25 cellular contexts compared by ENCODE assay signal in the genomic region with DNA sequence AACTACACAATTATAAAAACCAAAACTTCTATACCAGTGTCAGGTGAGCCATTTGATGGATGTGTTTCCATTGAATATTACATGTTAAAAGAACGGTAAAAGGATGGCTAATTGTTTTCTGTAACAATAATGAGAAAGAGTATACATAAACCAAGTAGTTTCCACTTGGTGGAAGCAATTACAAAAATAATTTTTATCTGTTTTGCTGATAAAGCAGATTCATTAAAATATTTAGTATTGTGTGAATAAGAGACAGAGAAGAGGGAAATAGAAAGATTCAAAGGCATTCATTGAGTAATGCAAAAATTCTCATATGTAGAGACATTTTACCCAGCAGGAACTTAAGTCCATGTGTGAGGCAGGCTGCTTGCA.
DNase-seq lines count a peak whose midpoint lies in the region; ATAC-seq, FAIRE-seq and TF ChIP-seq lines count a peak whose summit lies in the region.
"Had no signal": no experiment of that assay in that cellular context is flagged by ENCODE, and none has a peak within 500 bp of the region (broad histone marks: within the 10 kb centered on the region; RNA-seq: fewer than 3 reads in every experiment).

No MANE protein-coding gene starts in this region.

- H3K79me2 ChIP-seq in osteoblast (ENCODE audit: insufficient read depth, low read length) (no peaks in the 10 kb centered on the region), Karpas-422 (ENCODE audit: low read length) (no peaks in the 10 kb centered on the region)

- CTCF ChIA-PET in A549 (lab: Yijun Ruan, JAX) (no interaction called here), IMR-90 (lab: Yijun Ruan, JAX) (no interaction called here)
- CTCF ChIA-PET in CD4-positive, alpha-beta memory T cell (lab: Charles Lee; ENCODE audit: partially characterized antibody) = no interaction called here

- no peak overlapping the region for H3K23ac ChIP-seq in IMR-90 (ENCODE audit: low read depth, low read length)

- no TSS peak for BruUV-seq in IMR-90 (replicated peaks; lab: Mats Ljungman, UMichigan)

- intact Hi-C loops in IMR-90 (cut with micrococcal nuclease) = no loop called here
- intact Hi-C loops in right cardiac atrium (cut with DNase I) = no loop called here
- intact Hi-C loops in CD4-positive, alpha-beta memory T cell (cut with micrococcal nuclease) = no loop called here

- no peak overlapping the region for H2BK5ac ChIP-seq in IMR-90 (ENCODE audit: low read depth, low read length, poor library complexity, severe bottlenecking)

- FAIRE-seq in A549 (lab: Jason Lieb, UNC) = no peak

- no peak overlapping the region for H2BK120ac ChIP-seq in IMR-90 (ENCODE audit: low read depth, low read length)

- no peaks in the 10 kb centered on the region for H3K79me1 ChIP-seq in IMR-90 (ENCODE audit: low read depth in 1 of 2, low read length in 2 of 2)

- no peak overlapping the region for H3K27ac Mint-ChIP-seq in CD4-positive, alpha-beta memory T cell
- H3K27ac Mint-ChIP-seq: CD4-positive, CD25-positive, alpha-beta regulatory T cell; dendritic cell treated with granulocyte-macrophage colony-stimulating factor and Interleukin-4, amounts not matched to agents 40 ng/mL and 50 ng/mL, for 4 days; memory B cell; naive thymus-derived CD4-positive, alpha-beta T cell; T-helper 17 cell had no signal

- H3K27me3 Mint-ChIP-seq in CD4-positive, alpha-beta memory T cell = peaks cover 0 to 2% of the 10 kb centered on the region in 2 donors
- H3K27me3 Mint-ChIP-seq: dendritic cell treated with granulocyte-macrophage colony-stimulating factor and Interleukin-4, amounts not matched to agents 40 ng/mL and 50 ng/mL, for 4 days had no signal

- no peak for TF ChIP-seq RAD21 in A549 (conservative IDR thresholded peaks at IDR 0.05 in 1 of 2, IDR thresholded peaks at IDR 0.05 in 1 of 2)
- no peak for TF ChIP-seq RAD21 in IMR-90 (IDR thresholded peaks at IDR 0.05; ENCODE audit: low read length)

- no peak for DNase-seq in A549 (ENCODE audit: low read depth in 1 of 2, low spot score in 1 of 2)
- DNase-seq in IMR-90 = no peak
- no peak for DNase-seq in right cardiac atrium
- DNase-seq in osteoblast (ENCODE audit: insufficient read length, low spot score, missing footprints) = no peak
- DNase-seq in LoVo (ENCODE audit: low spot score) = no peak
- no peak for DNase-seq in Karpas-422
- no peak for DNase-seq in CD4-positive, alpha-beta memory T cell
- no peak for DNase-seq in islet precursor cell
- DNase-seq: activated CD4-positive, alpha-beta T cell treated with anti-CD3 and anti-CD28 coated beads, Interleukin-2, amount 50 U/mL, for 4 hours; activated CD8-positive, alpha-beta memory T cell treated with anti-CD3 and anti-CD28 coated beads, Interleukin-2, amount 50 U/mL, for 48 hours; activated effector memory CD4-positive, alpha-beta T cell treated with Interleukin-2 at 50 U/mL for 16 hours; brain microvascular endothelial cell; CD4-positive, CD25-positive, alpha-beta regulatory T cell; GDM1; Kasumi-1; kidney glomerular epithelial cell; naive thymus-derived CD4-positive, alpha-beta T cell; NCI-H1092; NCI-H2081 treated with DMSO at 0.1 percent for 48 hours; spleen; stimulated activated CD4-positive, alpha-beta T cell treated with anti-CD3 and anti-CD28 coated beads, Interleukin-4, amount 100 ng/mL, for 4 hours; T-helper 17 cell had no signal

- TF ChIP-seq POLR2A in A549 (IDR thresholded peaks at IDR 0.05; ENCODE audit: low read length) = no peak
- TF ChIP-seq POLR2A in IMR-90 (IDR thresholded peaks at IDR 0.05; ENCODE audit: low read depth, low read length) = no peak

- H2AK9ac ChIP-seq in IMR-90 (replicated peaks; ENCODE audit: low read depth, low read length, poor library complexity) = no peak overlapping the region

- H3K27ac ChIP-seq in A549 (no peak overlapping the region), IMR-90 (ENCODE audit: insufficient read depth, low read length) (no peak overlapping the region), right cardiac atrium (ENCODE audit: low read length) (peak overlapping the region; percentile 90), osteoblast (ENCODE audit: low read depth, low read length) (no peak overlapping the region), Karpas-422 (ENCODE audit: low read length) (no peak overlapping the region)
- no peak overlapping the region for H3K27ac ChIP-seq in CD4-positive, alpha-beta memory T cell (ENCODE audit: low read depth, low read length)
- H3K27ac ChIP-seq: brain microvascular endothelial cell, prostate gland had no signal

- H3K4me2 ChIP-seq in A549 = no peak overlapping the region
- H3K4me2 ChIP-seq in IMR-90 (ENCODE audit: low read depth, low read length) = no peak overlapping the region
- no peak overlapping the region for H3K4me2 ChIP-seq in osteoblast (ENCODE audit: insufficient read depth, low read length)
- H3K4me2 ChIP-seq in Karpas-422 (ENCODE audit: low read depth, low read length, poor library complexity, severe bottlenecking) = no peak overlapping the region

- TF ChIP-seq CTCF in A549 (IDR thresholded peaks at IDR 0.05) = no peak
- TF ChIP-seq CTCF in IMR-90 (conservative IDR thresholded peaks at IDR 0.05; ENCODE audit: low read depth, low read length) = no peak
- TF ChIP-seq CTCF in osteoblast (IDR thresholded peaks at IDR 0.05; ENCODE audit: extremely low read depth, low read depth, low read length) = no peak

- H4K91ac ChIP-seq in IMR-90 (ENCODE audit: insufficient read depth, low read depth, low read length) = no peak overlapping the region

- no peak overlapping the region for H3K4ac ChIP-seq in IMR-90 (ENCODE audit: low read depth, low read length)

- no peak overlapping the region for H3K14ac ChIP-seq in IMR-90 (replicated peaks; ENCODE audit: low read depth, low read length)

- no peaks in the 10 kb centered on the region for H3K27me3 ChIP-seq in IMR-90 (ENCODE audit: control insufficient read depth, insufficient read depth, low read length)
- H3K27me3 ChIP-seq in right cardiac atrium (ENCODE audit: control insufficient read depth, insufficient read depth) = no peaks in the 10 kb centered on the region
- H3K27me3 ChIP-seq in osteoblast (ENCODE audit: insufficient read depth, low read length) = no peaks in the 10 kb centered on the region
- no peaks in the 10 kb centered on the region for H3K27me3 ChIP-seq in Karpas-422 (ENCODE audit: low read length)
- H3K27me3 ChIP-seq in CD4-positive, alpha-beta memory T cell (ENCODE audit: insufficient read depth, low read length) = no peaks in the 10 kb centered on the region
- H3K27me3 ChIP-seq: brain microvascular endothelial cell, spleen had no signal

- H3K36me3 ChIP-seq in IMR-90 (ENCODE audit: control insufficient read depth, insufficient read depth, low read length) = no peaks in the 10 kb centered on the region
- no peaks in the 10 kb centered on the region for H3K36me3 ChIP-seq in osteoblast (ENCODE audit: insufficient read depth, low read length)
- no peaks in the 10 kb centered on the region for H3K36me3 ChIP-seq in Karpas-422 (ENCODE audit: insufficient read depth, low read length)
- H3K36me3 ChIP-seq in CD4-positive, alpha-beta memory T cell (ENCODE audit: insufficient read depth, low read length) = no peaks in the 10 kb centered on the region
- H3K36me3 ChIP-seq: brain microvascular endothelial cell, prostate gland, spleen had no signal

- H2AFZ ChIP-seq in IMR-90 (replicated peaks; ENCODE audit: low read length, poor library complexity) = no peak overlapping the region
- H2AFZ ChIP-seq in osteoblast (ENCODE audit: low read length) = peak overlapping the region; percentile 66
- H2AFZ ChIP-seq in Karpas-422 (ENCODE audit: low read length) = no peak overlapping the region

- no peaks in the 10 kb centered on the region for H3K9me1 ChIP-seq in IMR-90 (ENCODE audit: insufficient read depth, low read length)

- H3K4me1 Mint-ChIP-seq in CD4-positive, alpha-beta memory T cell = peaks cover 0 to 5% (median 2%) of the 10 kb centered on the region in 4 donors
- H3K4me1 Mint-ChIP-seq: T-helper 17 cell had no signal

- no peak overlapping the region for H3K4me3 Mint-ChIP-seq in CD4-positive, alpha-beta memory T cell
- H3K4me3 Mint-ChIP-seq: CD4-positive, CD25-positive, alpha-beta regulatory T cell; dendritic cell treated with granulocyte-macrophage colony-stimulating factor and Interleukin-4, amounts not matched to agents 40 ng/mL and 50 ng/mL, for 4 days; memory B cell; naive thymus-derived CD4-positive, alpha-beta T cell; T-helper 17 cell had no signal

- no peak overlapping the region for H4K5ac ChIP-seq in IMR-90 (ENCODE audit: low read depth, low read length)

- no peak overlapping the region for H2BK15ac ChIP-seq in IMR-90 (ENCODE audit: low read depth, low read length)

- no peaks in the 10 kb centered on the region for H3K9me2 ChIP-seq in Karpas-422 (replicated peaks; ENCODE audit: insufficient read depth, low read length)

- no peaks in the 10 kb centered on the region for H3K9me3 ChIP-seq in A549
- H3K9me3 ChIP-seq in IMR-90 (ENCODE audit: control insufficient read depth, insufficient read depth, low read length) = no peaks in the 10 kb centered on the region
- no peaks in the 10 kb centered on the region for H3K9me3 ChIP-seq in right cardiac atrium (ENCODE audit: control insufficient read depth, low read length)
- no peaks in the 10 kb centered on the region for H3K9me3 ChIP-seq in osteoblast (ENCODE audit: low read depth, low read length)
- no peaks in the 10 kb centered on the region for H3K9me3 ChIP-seq in Karpas-422 (ENCODE audit: low read length)
- no peaks in the 10 kb centered on the region for H3K9me3 ChIP-seq in CD4-positive, alpha-beta memory T cell (ENCODE audit: control insufficient read depth in 1 of 2, low read length in 2 of 2)
- H3K9me3 ChIP-seq: prostate gland, spleen had no signal

- H3K9me3 Mint-ChIP-seq in CD4-positive, alpha-beta memory T cell = no peaks in the 10 kb centered on the region
- H3K9me3 Mint-ChIP-seq: dendritic cell treated with granulocyte-macrophage colony-stimulating factor and Interleukin-4, amounts not matched to agents 40 ng/mL and 50 ng/mL, for 4 days; memory B cell had no signal

- no peak overlapping the region for H4K8ac ChIP-seq in IMR-90 (ENCODE audit: low read depth in 2 of 2, low read length in 2 of 2)

- POLR2A ChIA-PET in A549 (lab: Yijun Ruan, JAX) = no interaction called here
- POLR2A ChIA-PET in IMR-90 (lab: Charles Lee; ENCODE audit: unreplicated experiment) = no interaction called here
- POLR2A ChIA-PET in CD4-positive, alpha-beta memory T cell (lab: Charles Lee; ENCODE audit: partially characterized antibody) = no interaction called here

- H3K36me3 Mint-ChIP-seq in CD4-positive, alpha-beta memory T cell = no peaks in the 10 kb centered on the region
- H3K36me3 Mint-ChIP-seq: CD4-positive, CD25-positive, alpha-beta regulatory T cell; naive thymus-derived CD4-positive, alpha-beta T cell had no signal

- in situ Hi-C loops in IMR-90 (cut with MboI; ENCODE audit: low sequenced_read_pairs) = no loop called here

- no peak overlapping the region for H2AK5ac ChIP-seq in IMR-90 (ENCODE audit: low read depth, low read length)

- dilution Hi-C loops in IMR-90 (cut with HindIII; ENCODE audit: low sequenced_read_pairs, unreplicated experiment) = no loop called here

- WGBS in A549 (ENCODE audit: missing lambda C conversion rate) = 100% methylated on average over 1 of the region's 1 CpG
- WGBS in IMR-90 (ENCODE audit: extremely low coverage in 2 of 2, insufficient read length in 1 of 2), 2 experiments = no CpG with 5 or more reads among the region's 1 CpG
- 70% methylated on average over 1 of the region's 1 CpG for WGBS in right cardiac atrium

- TF ChIP-seq EP300 in A549 (IDR thresholded peaks at IDR 0.05) = no peak

- no peak overlapping the region for H2BK20ac ChIP-seq in IMR-90 (ENCODE audit: low read depth, low read length)

- H3K9ac ChIP-seq in IMR-90 (ENCODE audit: low read depth, low read length) (no peak overlapping the region), Karpas-422 (ENCODE audit: low read length) (no peak overlapping the region)

- H4K20me1 ChIP-seq in IMR-90 (ENCODE audit: insufficient read depth, low read length) (no peaks in the 10 kb centered on the region), osteoblast (ENCODE audit: insufficient read depth, low read length) (no peaks in the 10 kb centered on the region), Karpas-422 (ENCODE audit: insufficient read depth, low read depth, low read length) (no peaks in the 10 kb centered on the region)

- no peak overlapping the region for H3K18ac ChIP-seq in IMR-90 (ENCODE audit: low read depth, low read length)

- no peak overlapping the region for H3K56ac ChIP-seq in IMR-90 (ENCODE audit: extremely low read depth, insufficient read depth, low read length)

- ATAC-seq in A549 = no peak
- no peak for ATAC-seq in IMR-90 (ENCODE audit: low read depth)
- ATAC-seq in right cardiac atrium = no peak
- ATAC-seq: naive thymus-derived CD4-positive, alpha-beta T cell; T-helper 17 cell had no signal

- H3K4me1 ChIP-seq in A549 (peaks cover 28% of the 10 kb centered on the region), IMR-90 (ENCODE audit: control insufficient read depth, insufficient read depth, low read length) (peaks cover 3% of the 10 kb centered on the region; the same call in 1 of the 2 replicates), right cardiac atrium (ENCODE audit: control insufficient read depth, insufficient read depth, low read length) (peaks cover 3% of the 10 kb centered on the region), osteoblast (ENCODE audit: insufficient read depth, low read length) (peaks cover 21% of the 10 kb centered on the region), Karpas-422 (ENCODE audit: low read length) (no peaks in the 10 kb centered on the region)
- H3K4me1 ChIP-seq in CD4-positive, alpha-beta memory T cell (ENCODE audit: insufficient read depth, low read length) = no peaks in the 10 kb centered on the region
- H3K4me1 ChIP-seq: prostate gland had no signal

- H3K4me3 ChIP-seq in A549 (no peak overlapping the region), IMR-90 (ENCODE audit: insufficient read depth, low read depth, low read length) (no peak overlapping the region), right cardiac atrium (ENCODE audit: low read length) (no peak overlapping the region), osteoblast (ENCODE audit: insufficient read depth, low read length) (no peak overlapping the region), Karpas-422 (ENCODE audit: low read length) (no peak overlapping the region)
- no peak overlapping the region for H3K4me3 ChIP-seq in CD4-positive, alpha-beta memory T cell (ENCODE audit: low read length in 2 of 2)
- H3K4me3 ChIP-seq: prostate gland, spleen had no signal
